ENCODE assay signal across 2 cellular contexts in the genomic region with DNA sequence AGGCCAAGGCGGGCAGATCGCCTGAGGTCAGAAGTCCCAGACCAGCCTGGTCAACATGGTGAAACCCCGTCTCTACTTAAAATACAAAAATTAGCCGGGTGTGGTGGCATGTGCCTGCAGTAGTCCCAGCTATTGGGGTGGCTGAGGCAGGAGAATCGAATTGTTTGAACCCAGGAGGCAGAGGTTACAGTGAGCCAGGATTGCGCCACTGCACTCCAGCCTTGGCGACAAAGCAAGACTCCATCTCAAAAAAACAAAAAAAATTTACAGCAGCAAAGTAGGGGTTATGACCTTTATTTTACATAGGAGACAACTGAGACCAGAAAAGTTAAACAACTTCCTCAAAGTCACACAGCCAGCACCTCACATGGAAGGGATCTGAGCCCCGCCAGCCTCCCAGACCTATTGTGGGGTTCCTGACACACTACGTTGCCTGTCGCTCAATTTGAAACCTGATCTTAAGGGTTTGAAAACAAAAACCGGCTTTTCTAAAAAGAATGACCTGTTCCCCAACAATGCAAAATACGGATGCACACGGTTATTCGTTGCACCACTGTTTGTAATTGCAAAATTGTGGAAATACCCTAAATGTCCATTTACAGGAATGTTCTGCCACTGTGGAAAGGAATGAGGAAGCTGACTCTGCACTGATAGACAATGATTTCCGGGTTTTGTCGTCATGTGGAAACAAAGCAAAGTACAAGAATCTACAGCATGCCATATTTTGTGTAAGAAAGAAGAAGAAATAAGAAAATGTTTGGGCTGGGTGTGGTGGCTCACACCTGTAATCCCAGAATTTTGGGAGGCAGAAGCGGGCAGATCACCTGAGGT.
TF ChIP-seq lines count a peak whose summit lies in the region.

No MANE protein-coding gene starts in this region.

TF ChIP-seq in SK-N-SH, 30 proteins besides CTCF, POLR2A, EP300 and RAD21 (continued from another document):
- peak; percentile 58; the same call in 1 of the 2 replicates for TF ChIP-seq ELF1 (IDR thresholded peaks at IDR 0.05)
- no peak for TF ChIP-seq TAF1 (IDR thresholded peaks at IDR 0.05; ENCODE audit: borderline replicate concordance, low read depth, low read length)

TF ChIP-seq in SK-N-SH treated with all-trans-retinoic acid at 6 μM for 48 hours, 23 proteins besides CTCF, POLR2A, EP300 and RAD21 (continued from another document):
- TF ChIP-seq, protein P1, sequence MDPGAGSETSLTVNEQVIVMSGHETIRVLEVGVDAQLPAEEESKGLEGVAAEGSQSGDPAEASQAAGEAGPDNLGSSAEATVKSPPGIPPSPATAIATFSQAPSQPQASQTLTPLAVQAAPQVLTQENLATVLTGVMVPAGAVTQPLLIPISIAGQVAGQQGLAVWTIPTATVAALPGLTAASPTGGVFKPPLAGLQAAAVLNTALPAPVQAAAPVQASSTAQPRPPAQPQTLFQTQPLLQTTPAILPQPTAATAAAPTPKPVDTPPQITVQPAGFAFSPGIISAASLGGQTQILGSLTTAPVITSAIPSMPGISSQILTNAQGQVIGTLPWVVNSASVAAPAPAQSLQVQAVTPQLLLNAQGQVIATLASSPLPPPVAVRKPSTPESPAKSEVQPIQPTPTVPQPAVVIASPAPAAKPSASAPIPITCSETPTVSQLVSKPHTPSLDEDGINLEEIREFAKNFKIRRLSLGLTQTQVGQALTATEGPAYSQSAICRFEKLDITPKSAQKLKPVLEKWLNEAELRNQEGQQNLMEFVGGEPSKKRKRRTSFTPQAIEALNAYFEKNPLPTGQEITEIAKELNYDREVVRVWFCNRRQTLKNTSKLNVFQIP (CRISPR knock-in tag; IDR thresholded peaks at IDR 0.05; ENCODE audit: borderline replicate concordance, low read depth) = no peak
- no peak for TF ChIP-seq RARB (CRISPR knock-in tag; IDR thresholded peaks at IDR 0.05)
- no peak for TF ChIP-seq ZC3H10 (CRISPR knock-in tag; IDR thresholded peaks at IDR 0.05)
- TF ChIP-seq, protein P2, sequence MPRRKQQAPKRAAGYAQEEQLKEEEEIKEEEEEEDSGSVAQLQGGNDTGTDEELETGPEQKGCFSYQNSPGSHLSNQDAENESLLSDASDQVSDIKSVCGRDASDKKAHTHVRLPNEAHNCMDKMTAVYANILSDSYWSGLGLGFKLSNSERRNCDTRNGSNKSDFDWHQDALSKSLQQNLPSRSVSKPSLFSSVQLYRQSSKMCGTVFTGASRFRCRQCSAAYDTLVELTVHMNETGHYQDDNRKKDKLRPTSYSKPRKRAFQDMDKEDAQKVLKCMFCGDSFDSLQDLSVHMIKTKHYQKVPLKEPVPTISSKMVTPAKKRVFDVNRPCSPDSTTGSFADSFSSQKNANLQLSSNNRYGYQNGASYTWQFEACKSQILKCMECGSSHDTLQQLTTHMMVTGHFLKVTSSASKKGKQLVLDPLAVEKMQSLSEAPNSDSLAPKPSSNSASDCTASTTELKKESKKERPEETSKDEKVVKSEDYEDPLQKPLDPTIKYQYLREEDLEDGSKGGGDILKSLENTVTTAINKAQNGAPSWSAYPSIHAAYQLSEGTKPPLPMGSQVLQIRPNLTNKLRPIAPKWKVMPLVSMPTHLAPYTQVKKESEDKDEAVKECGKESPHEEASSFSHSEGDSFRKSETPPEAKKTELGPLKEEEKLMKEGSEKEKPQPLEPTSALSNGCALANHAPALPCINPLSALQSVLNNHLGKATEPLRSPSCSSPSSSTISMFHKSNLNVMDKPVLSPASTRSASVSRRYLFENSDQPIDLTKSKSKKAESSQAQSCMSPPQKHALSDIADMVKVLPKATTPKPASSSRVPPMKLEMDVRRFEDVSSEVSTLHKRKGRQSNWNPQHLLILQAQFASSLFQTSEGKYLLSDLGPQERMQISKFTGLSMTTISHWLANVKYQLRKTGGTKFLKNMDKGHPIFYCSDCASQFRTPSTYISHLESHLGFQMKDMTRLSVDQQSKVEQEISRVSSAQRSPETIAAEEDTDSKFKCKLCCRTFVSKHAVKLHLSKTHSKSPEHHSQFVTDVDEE (CRISPR knock-in tag; IDR thresholded peaks at IDR 0.05) = no peak
- TF ChIP-seq ZNF70 (CRISPR knock-in tag; IDR thresholded peaks at IDR 0.05) = no peak
- TF ChIP-seq, protein P3, sequence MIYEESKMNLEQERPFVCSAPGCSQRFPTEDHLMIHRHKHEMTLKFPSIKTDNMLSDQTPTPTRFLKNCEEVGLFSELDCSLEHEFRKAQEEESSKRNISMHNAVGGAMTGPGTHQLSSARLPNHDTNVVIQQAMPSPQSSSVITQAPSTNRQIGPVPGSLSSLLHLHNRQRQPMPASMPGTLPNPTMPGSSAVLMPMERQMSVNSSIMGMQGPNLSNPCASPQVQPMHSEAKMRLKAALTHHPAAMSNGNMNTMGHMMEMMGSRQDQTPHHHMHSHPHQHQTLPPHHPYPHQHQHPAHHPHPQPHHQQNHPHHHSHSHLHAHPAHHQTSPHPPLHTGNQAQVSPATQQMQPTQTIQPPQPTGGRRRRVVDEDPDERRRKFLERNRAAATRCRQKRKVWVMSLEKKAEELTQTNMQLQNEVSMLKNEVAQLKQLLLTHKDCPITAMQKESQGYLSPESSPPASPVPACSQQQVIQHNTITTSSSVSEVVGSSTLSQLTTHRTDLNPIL (CRISPR knock-in tag; IDR thresholded peaks at IDR 0.05; ENCODE audit: low read depth) = no peak
- TF ChIP-seq ARNTL (CRISPR knock-in tag; IDR thresholded peaks at IDR 0.05; ENCODE audit: borderline replicate concordance, low read depth) = no peak
- TF ChIP-seq CSDC2 (CRISPR knock-in tag; IDR thresholded peaks at IDR 0.05) = no peak
- TF ChIP-seq GLIS3 (CRISPR knock-in tag; IDR thresholded peaks at IDR 0.05) = no peak
- TF ChIP-seq ISL1 (CRISPR knock-in tag; IDR thresholded peaks at IDR 0.05) = no peak
- TF ChIP-seq ZNF565 (CRISPR knock-in tag; conservative IDR thresholded peaks at IDR 0.05; ENCODE audit: low read depth) = no peak
- TF ChIP-seq ESRRG (CRISPR knock-in tag; IDR thresholded peaks at IDR 0.05) = no peak
- no peak for TF ChIP-seq ZFP3 (CRISPR knock-in tag; IDR thresholded peaks at IDR 0.05)
- no peak for TF ChIP-seq ZFP30 (CRISPR knock-in tag; IDR thresholded peaks at IDR 0.05)
